ENCODE assay signal across 1 cellular context in genomic region chr3:15099364-15100098, GRCh38.
TF ChIP-seq lines count a peak whose summit lies in the region.

No MANE protein-coding gene starts in this region.

TF ChIP-seq in endothelial cell of umbilical vein, 7 proteins besides CTCF, POLR2A, EP300 and RAD21 (continued from another document):
- no peak for TF ChIP-seq GATA2 (IDR thresholded peaks at IDR 0.05; ENCODE audit: insufficient read depth, insufficient read length, low read depth, low read length)
